Comparison of ENCODE assay signal across 9 cellular contexts in genomic region chr16:56610017-56610608, GRCh38. TPM values are rescaled to one million over a fixed set of nuclear protein-coding genes. Genes with fewer than 3 reads are reported as not detected.
DNase-seq lines count a peak whose midpoint lies in the region; ATAC-seq and TF ChIP-seq lines count a peak whose summit lies in the region.
"Had no signal": no experiment of that assay in that cellular context is flagged by ENCODE, and none has a peak within 500 bp of the region (broad histone marks: within the 10 kb centered on the region; RNA-seq: fewer than 3 reads in every experiment).

No MANE protein-coding gene starts in this region.

- WGBS in ovary, 3 donors, result 16 to 24% (median 19%) methylated on average over 10 of the region's 10 CpGs

- H3K4me1 ChIP-seq in ovary (ENCODE audit: insufficient read depth), result peaks cover 27% of the 10 kb centered on the region

- peaks cover 53% of the 10 kb centered on the region for H3K27me3 Mint-ChIP-seq in type B pancreatic cell

- H3K36me3 ChIP-seq in ovary, result no peaks in the 10 kb centered on the region

- TF ChIP-seq CTCF in ovary (IDR thresholded peaks at IDR 0.05) (peak in 1 of 3 donors; percentile 7), type B pancreatic cell (conservative IDR thresholded peaks at IDR 0.05) (no peak)

- peak; percentile 31 for TF ChIP-seq POLR2A in ovary (IDR thresholded peaks at IDR 0.05)

- no peaks in the 10 kb centered on the region for H3K36me3 Mint-ChIP-seq in type B pancreatic cell

- H3K9me3 ChIP-seq in ovary, result no peaks in the 10 kb centered on the region

- peak; percentile 32 for TF ChIP-seq EP300 in ovary (IDR thresholded peaks at IDR 0.05)

- ATAC-seq in esophagus mucosa, result peak; percentile 34
- no peak for ATAC-seq in GM21367 (IDR thresholded peaks at IDR 0.05; ENCODE audit: unreplicated experiment)
- ATAC-seq in GM18520 (IDR thresholded peaks at IDR 0.05; ENCODE audit: unreplicated experiment), result no peak

- H3K4me1 Mint-ChIP-seq in type B pancreatic cell (ENCODE audit: unreplicated experiment), result peaks cover 40% of the 10 kb centered on the region

- intact Hi-C loops in ovary (cut with DNase I), result no loop called here

- H3K27ac ChIP-seq in ovary, result peak overlapping the region; percentile 43 to 49

- H3K27ac Mint-ChIP-seq in type B pancreatic cell, result peak overlapping the region; percentile 77

- peak overlapping the region; percentile 64 for H3K4me3 Mint-ChIP-seq in type B pancreatic cell

- H3K4me3 ChIP-seq in ovary, result peak overlapping the region; percentile 76

- no peaks in the 10 kb centered on the region for H3K9me3 Mint-ChIP-seq in type B pancreatic cell

- H3K27me3 ChIP-seq in ovary, result no peaks in the 10 kb centered on the region

- peak; percentile 94 for DNase-seq in ELR (ENCODE audit: low read depth)
- DNase-seq in NCI-H526 treated with DMSO at 0.1 percent for 48 hours (lab: John Stamatoyannopoulos, UW), result peak; percentile 14
- peak; percentile 73 for DNase-seq in activated CD8-positive, alpha-beta memory T cell treated with anti-CD3 and anti-CD28 coated beads, Interleukin-2, amount 50 U/mL, for 4 hours
- DNase-seq in ovary, result peak in 1 of 5 donors; percentile 51
- DNase-seq in type B pancreatic cell (ENCODE audit: extremely low spot score, unreplicated experiment), result no peak

RNA-seq across cellular contexts. Expression of gene MT2A, which starts 1.7 kb away (rescaled TPM):
- total RNA-seq in esophagus mucosa (220 TPM), ovary (100 to 1,000 TPM in 5 of 7 donors, 10 to 100 TPM in 2; 88.0 to 679 (median 136) TPM), type B pancreatic cell (ENCODE audit: low replicate concordance) (18.2 and 21.4 TPM in 2 replicates)
- polyA plus RNA-seq in ovary, result 100 to 1,000 TPM in 1 of 2 donors, 10 to 100 TPM in 1; 16.1 to 250 TPM

RNA-seq across cellular contexts. Expression of gene MT1E, which starts 15.5 kb away (rescaled TPM):
- total RNA-seq in esophagus mucosa (98.8 TPM), ovary (100 to 1,000 TPM in 3 of 7 donors, 10 to 100 TPM in 4; 16.1 to 867 (median 65.3) TPM), type B pancreatic cell (ENCODE audit: low replicate concordance) (7.8 and 12.5 TPM in 2 replicates)
- polyA plus RNA-seq in ovary, result 10 to 100 TPM; 65.1 to 93.4 TPM

RNA-seq across cellular contexts. Expression of gene MT3, which starts 20.8 kb away (rescaled TPM):
- not detected for total RNA-seq in esophagus mucosa
- total RNA-seq in ovary, result 1 to 10 TPM in 3 of 7 donors, under 1 TPM in 1, not detected in 3; 0.53 to 4.8 (median 1.5) TPM
- polyA plus RNA-seq in ovary, result 1 to 10 TPM in 1 of 2 donors, under 1 TPM in 1; 0.68 to 1.6 TPM
- not detected in 2 replicates for total RNA-seq in type B pancreatic cell (ENCODE audit: low replicate concordance)

RNA-seq across cellular contexts. Expression of gene MT1M, which starts 22.3 kb away (rescaled TPM):
- 2.0 TPM for total RNA-seq in esophagus mucosa
- total RNA-seq in ovary, result 10 to 100 TPM in 2 of 7 donors, 1 to 10 TPM in 4, under 1 TPM in 1; 0.66 to 23.2 (median 7.4) TPM
- polyA plus RNA-seq in ovary, result 1 to 10 TPM; 1.4 to 7.9 TPM
- not detected in 2 replicates for total RNA-seq in type B pancreatic cell (ENCODE audit: low replicate concordance)
- total RNA-seq: activated CD8-positive, alpha-beta memory T cell treated with anti-CD3 and anti-CD28 coated beads for 36 hours had no signal

RNA-seq across cellular contexts. Expression of gene MT1A, which starts 28.4 kb away (rescaled TPM):
- total RNA-seq in esophagus mucosa (2.9 TPM), ovary (10 to 100 TPM in 2 of 7 donors, 1 to 10 TPM in 4, not detected in 1; 1.3 to 61.0 (median 7.4) TPM), type B pancreatic cell (ENCODE audit: low replicate concordance) (not detected in 2 replicates)
- polyA plus RNA-seq in ovary, result 10 to 100 TPM in 1 of 2 donors, 1 to 10 TPM in 1; 1.3 to 13.8 TPM
